Comparison of ENCODE assay signal across 11 cellular contexts in genomic region chr20:51678041-51678697, GRCh38.
A peak's percentile ranks its signal among the peaks of the same experiment; 100 is the strongest.
DNase-seq lines count a peak whose midpoint lies in the region; ATAC-seq and TF ChIP-seq lines count a peak whose summit lies in the region.
"Had no signal": no experiment of that assay in that cellular context is flagged by ENCODE, and none has a peak within 500 bp of the region (broad histone marks: within the 10 kb centered on the region; RNA-seq: fewer than 3 reads in every experiment).

No MANE protein-coding gene starts in this region.

- H3K4me1 ChIP-seq in RWPE2 (ENCODE audit: insufficient read depth, poor library complexity, severe bottlenecking) (no peaks in the 10 kb centered on the region), mesendoderm (ENCODE audit: control insufficient read depth, low read depth, low read length) (no peaks in the 10 kb centered on the region)
- H3K4me1 ChIP-seq: uterus had no signal

- H3K27me3 ChIP-seq in RWPE2 (ENCODE audit: insufficient read depth, poor library complexity, severe bottlenecking): no peaks in the 10 kb centered on the region
- no peaks in the 10 kb centered on the region for H3K27me3 ChIP-seq in mesendoderm (ENCODE audit: insufficient read depth, low read length, poor library complexity)
- H3K27me3 ChIP-seq: uterus had no signal

- H3K4ac ChIP-seq in mesendoderm (ENCODE audit: low read depth, low read length): no peak overlapping the region

- no peak overlapping the region for H4K8ac ChIP-seq in mesendoderm (ENCODE audit: low read depth, low read length)

- no peak overlapping the region for H3K23ac ChIP-seq in mesendoderm (ENCODE audit: low read length)

- no peaks in the 10 kb centered on the region for H3K36me3 Mint-ChIP-seq in T-helper 2 cell treated with Interferon-gamma antibody and Interleukin-4, amounts not matched to agents 5 μg/mL and 100 μg/mL, for 36 hours (ENCODE audit: low read depth)

- intact Hi-C loops in posterior cingulate gyrus (cut with DNase I): no loop called here

- H3K4me1 Mint-ChIP-seq in T-helper 2 cell treated with Interferon-gamma antibody and Interleukin-4, amounts not matched to agents 5 μg/mL and 100 μg/mL, for 36 hours (ENCODE audit: low read depth): no peaks in the 10 kb centered on the region

- no peak overlapping the region for H3K4me3 Mint-ChIP-seq in T-helper 2 cell treated with Interferon-gamma antibody and Interleukin-4, amounts not matched to agents 5 μg/mL and 100 μg/mL, for 36 hours

- H2AK5ac ChIP-seq in mesendoderm (ENCODE audit: low read length): no peak overlapping the region

- H3K4me2 ChIP-seq in mesendoderm (ENCODE audit: low read length): no peak overlapping the region

- H2BK120ac ChIP-seq in mesendoderm (ENCODE audit: low read depth, low read length): no peak overlapping the region

- no peak for TF ChIP-seq CTCF in RWPE2 (IDR thresholded peaks at IDR 0.05; ENCODE audit: poor library complexity, severe bottlenecking)

- H3K9ac ChIP-seq in mesendoderm (ENCODE audit: low read length): no peak overlapping the region

- no peaks in the 10 kb centered on the region for H3K79me1 ChIP-seq in mesendoderm (ENCODE audit: low read length)

- H3K9me3 Mint-ChIP-seq in T-helper 2 cell treated with Interferon-gamma antibody and Interleukin-4, amounts not matched to agents 5 μg/mL and 100 μg/mL, for 36 hours: no peaks in the 10 kb centered on the region

- peaks cover 4% of the 10 kb centered on the region for H3K27me3 Mint-ChIP-seq in T-helper 2 cell treated with Interferon-gamma antibody and Interleukin-4, amounts not matched to agents 5 μg/mL and 100 μg/mL, for 36 hours (ENCODE audit: low read depth)

- no peak overlapping the region for H3K56ac ChIP-seq in mesendoderm (ENCODE audit: low read length)

- H2BK5ac ChIP-seq in mesendoderm (ENCODE audit: low read length): no peak overlapping the region

- no CpG with 5 or more reads among the region's 16 CpGs for WGBS in mesendoderm (ENCODE audit: extremely low coverage, insufficient coverage, low lambda C conversion rate)

- H3K79me2 ChIP-seq in mesendoderm (ENCODE audit: control insufficient read depth, insufficient read depth, low read length): no peaks in the 10 kb centered on the region

- H3K27ac Mint-ChIP-seq in T-helper 2 cell treated with Interferon-gamma antibody and Interleukin-4, amounts not matched to agents 5 μg/mL and 100 μg/mL, for 36 hours: no peak overlapping the region

- peak; percentile 28; the same call in 2 of the 3 replicates for ATAC-seq in RWPE2 (ENCODE audit: low read depth)
- ATAC-seq in HG03520 (IDR thresholded peaks at IDR 0.05; ENCODE audit: unreplicated experiment): no peak

- H3K27ac ChIP-seq in RWPE2 (ENCODE audit: poor library complexity, severe bottlenecking) (no peak overlapping the region), mesendoderm (ENCODE audit: low read depth, low read length) (no peak overlapping the region)
- H3K27ac ChIP-seq: uterus had no signal

- H2BK15ac ChIP-seq in mesendoderm (replicated peaks; ENCODE audit: low read depth): no peak overlapping the region

- H3K36me3 ChIP-seq in RWPE2 (ENCODE audit: low read depth) (0 out of 2 replicates have a peak, but pooled peaks cover 5% of the 10 kb centered on the region), mesendoderm (ENCODE audit: control insufficient read depth, insufficient read depth, low read length) (no peaks in the 10 kb centered on the region)
- H3K36me3 ChIP-seq: uterus had no signal

- no peak overlapping the region for H3K4me3 ChIP-seq in RWPE2 (ENCODE audit: severe bottlenecking)
- no peak overlapping the region for H3K4me3 ChIP-seq in mesendoderm (ENCODE audit: low read length)
- H3K4me3 ChIP-seq: uterus had no signal

- no peaks in the 10 kb centered on the region for H3K9me3 ChIP-seq in RWPE2 (ENCODE audit: severe bottlenecking)
- H3K9me3 ChIP-seq: uterus had no signal

- H3K18ac ChIP-seq in mesendoderm (ENCODE audit: low read length): no peak overlapping the region

- H4K5ac ChIP-seq in mesendoderm (ENCODE audit: low read length): no peak overlapping the region

- DNase-seq in EH (ENCODE audit: low read depth): peak; percentile 32
- DNase-seq in RWPE2 (ENCODE audit: low spot score): no peak
- peak; percentile 16 for DNase-seq in fibroblast of gingiva (ENCODE audit: low read depth)
- DNase-seq in posterior cingulate gyrus: peak; percentile 66 to 97 (median 83)
- no peak for DNase-seq in T-helper 2 cell treated with Interferon-gamma antibody and Interleukin-4, amounts not matched to agents 5 μg/mL and 100 μg/mL, for 36 hours (ENCODE audit: low spot score)
- no peak for DNase-seq in NCI-H1092 (lab: John Stamatoyannopoulos, UW)
- no peak for DNase-seq in mesendoderm
- DNase-seq: dermis blood vessel endothelial cell, DMS153 had no signal

Comparison
In these comparisons a context has a peak if more than half of its experiments do, and no peak if none do; other contexts are left out.
1. DNase-seq: peak in EH (single experiment), fibroblast of gingiva (single experiment) and posterior cingulate gyrus (10 of 10); none in RWPE2 (single experiment), T-helper 2 cell treated with Interferon-gamma antibody and Interleukin-4, amounts not matched to agents 5 μg/mL and 100 μg/mL, for 36 hours (single experiment), NCI-H1092 (single experiment) and mesendoderm (single experiment).